In genomic region chr6:21438237-21438985, GRCh38 we compare ENCODE assay signal across 8 cellular contexts.
DNase-seq lines count a peak whose midpoint lies in the region; ATAC-seq and TF ChIP-seq lines count a peak whose summit lies in the region.

No MANE protein-coding gene starts in this region.

- H3K14ac ChIP-seq in trophoblast cell (ENCODE audit: low read length) = no peak overlapping the region

- no peak overlapping the region for H3K23ac ChIP-seq in trophoblast cell (ENCODE audit: low read length)

- H4K20me1 ChIP-seq in KMS-11 (ENCODE audit: insufficient read depth) = no peaks in the 10 kb centered on the region

- H4K91ac ChIP-seq in trophoblast cell (ENCODE audit: low read depth, low read length) = no peak overlapping the region

- H3K27ac ChIP-seq in KMS-11 = peak overlapping the region; percentile 62
- H3K27ac ChIP-seq in trophoblast cell (ENCODE audit: low read depth, low read length) = no peak overlapping the region

- H3K36me3 Mint-ChIP-seq in activated naive CD8-positive, alpha-beta T cell treated with anti-CD3 and anti-CD28 coated beads, Interleukin-2, amount 50 U/mL, for 24 hours (ENCODE audit: low read depth) = no peaks in the 10 kb centered on the region
- H3K36me3 Mint-ChIP-seq in mesothelial cell of epicardium = no peaks in the 10 kb centered on the region

- no peak overlapping the region for H3K4me3 ChIP-seq in KMS-11 (IDR thresholded peaks at IDR 0.05; ENCODE audit: insufficient read depth, low read depth, low read length)
- H3K4me3 ChIP-seq in trophoblast cell (ENCODE audit: low read depth, low read length) = no peak overlapping the region

- H3K4me3 Mint-ChIP-seq in activated naive CD8-positive, alpha-beta T cell treated with anti-CD3 and anti-CD28 coated beads, Interleukin-2, amount 50 U/mL, for 24 hours = peak overlapping the region; percentile 66
- H3K4me3 Mint-ChIP-seq in mesothelial cell of epicardium = no peak overlapping the region

- H3K4me1 Mint-ChIP-seq in activated naive CD8-positive, alpha-beta T cell treated with anti-CD3 and anti-CD28 coated beads, Interleukin-2, amount 50 U/mL, for 24 hours = peaks cover 32% of the 10 kb centered on the region
- H3K4me1 Mint-ChIP-seq in mesothelial cell of epicardium = peaks cover 9% of the 10 kb centered on the region

- H3K27ac Mint-ChIP-seq in activated naive CD8-positive, alpha-beta T cell treated with anti-CD3 and anti-CD28 coated beads, Interleukin-2, amount 50 U/mL, for 24 hours = peak overlapping the region; percentile 81
- H3K27ac Mint-ChIP-seq in mesothelial cell of epicardium = no peak overlapping the region

- peaks cover 2% of the 10 kb centered on the region for H3K79me1 ChIP-seq in trophoblast cell (ENCODE audit: low read length)

- H3K9ac ChIP-seq in KMS-11 = peak overlapping the region; percentile 25; the same call in 1 of the 2 replicates
- no peak overlapping the region for H3K9ac ChIP-seq in trophoblast cell (ENCODE audit: low read length)

- H3K4me2 ChIP-seq in KMS-11 (peak overlapping the region; percentile 79), trophoblast cell (ENCODE audit: low read length) (no peak overlapping the region)

- peaks cover 10% of the 10 kb centered on the region for H3K27me3 Mint-ChIP-seq in activated naive CD8-positive, alpha-beta T cell treated with anti-CD3 and anti-CD28 coated beads, Interleukin-2, amount 50 U/mL, for 24 hours
- no peaks in the 10 kb centered on the region for H3K27me3 Mint-ChIP-seq in mesothelial cell of epicardium (ENCODE audit: low read depth)

- H3K79me2 ChIP-seq in KMS-11 (ENCODE audit: insufficient read depth, low read depth) (no peaks in the 10 kb centered on the region), trophoblast cell (ENCODE audit: control insufficient read depth, insufficient read depth, low read length, poor library complexity) (no peaks in the 10 kb centered on the region)

- H3K4ac ChIP-seq in trophoblast cell (ENCODE audit: low read depth, low read length) = no peak overlapping the region

- in situ Hi-C loops in GM13976 (cut with MboI; ENCODE audit: low sequenced_read_pairs, unreplicated experiment) = no loop called here

- no peaks in the 10 kb centered on the region for H3K9me3 Mint-ChIP-seq in activated naive CD8-positive, alpha-beta T cell treated with anti-CD3 and anti-CD28 coated beads, Interleukin-2, amount 50 U/mL, for 24 hours
- H3K9me3 Mint-ChIP-seq in mesothelial cell of epicardium = no peaks in the 10 kb centered on the region

- no peak for TF ChIP-seq CTCF in GM13976 (IDR thresholded peaks at IDR 0.05; ENCODE audit: borderline replicate concordance, control extremely low read depth, extremely low read depth, insufficient read depth, missing control alignments)
- TF ChIP-seq CTCF in KMS-11 (conservative IDR thresholded peaks at IDR 0.05; ENCODE audit: low read depth, low read length) = no peak
- no peak for TF ChIP-seq CTCF in mesothelial cell of epicardium (IDR thresholded peaks at IDR 0.05; ENCODE audit: unreplicated experiment)

- H2AK5ac ChIP-seq in trophoblast cell (ENCODE audit: low read length) = no peak overlapping the region

- H2BK120ac ChIP-seq in trophoblast cell (ENCODE audit: insufficient read depth, low read length, poor library complexity) = no peak overlapping the region

- no peaks in the 10 kb centered on the region for H3K9me3 ChIP-seq in trophoblast cell (ENCODE audit: insufficient read depth, low read depth, low read length)

- H2AFZ ChIP-seq in KMS-11 (ENCODE audit: low read depth) = peak overlapping the region; percentile 58; the same call in 1 of the 2 replicates
- H2AFZ ChIP-seq in trophoblast cell (ENCODE audit: insufficient read depth, low read length, poor library complexity) = no peak overlapping the region

- H3K4me1 ChIP-seq in KMS-11 (ENCODE audit: low read depth, poor library complexity, severe bottlenecking) (peaks cover 23% of the 10 kb centered on the region), trophoblast cell (ENCODE audit: control insufficient read depth in 1 of 2, insufficient read depth in 2 of 2, low read length in 2 of 2) (peaks cover 0 to 3% of the 10 kb centered on the region in 2 experiments)

- no peak overlapping the region for H4K8ac ChIP-seq in trophoblast cell (ENCODE audit: low read depth, low read length)

- H3K36me3 ChIP-seq in KMS-11 (ENCODE audit: insufficient read depth) = no peaks in the 10 kb centered on the region
- H3K36me3 ChIP-seq in trophoblast cell (ENCODE audit: control insufficient read depth in 1 of 2, insufficient read depth in 2 of 2, low read length in 2 of 2) = no peaks in the 10 kb centered on the region

- peak; percentile 97 for ATAC-seq in GM21529 (IDR thresholded peaks at IDR 0.05; ENCODE audit: unreplicated experiment)
- peak; percentile 98 for ATAC-seq in activated naive CD8-positive, alpha-beta T cell treated with anti-CD3 and anti-CD28 coated beads, Interleukin-2, amount 50 U/mL, for 24 hours

- no peak overlapping the region for H2BK12ac ChIP-seq in trophoblast cell (ENCODE audit: low read length)

- no CpG with 5 or more reads among the region's 10 CpGs for WGBS in trophoblast cell (ENCODE audit: extremely low coverage, insufficient coverage, insufficient read length)

- DNase-seq in GM13976 (ENCODE audit: low spot score) = peak; percentile 82
- peak; percentile 36 for DNase-seq in activated naive CD8-positive, alpha-beta T cell treated with anti-CD3 and anti-CD28 coated beads, Interleukin-2, amount 50 U/mL, for 24 hours
- DNase-seq in HuH-7 (ENCODE audit: low spot score) = no peak
- DNase-seq in mesothelial cell of epicardium (ENCODE audit: low spot score in 2 of 2, unreplicated experiment in 2 of 2) = no peak
- no peak for DNase-seq in DMS153 (lab: John Stamatoyannopoulos, UW)
- no peak for DNase-seq in trophoblast cell

- H3K27me3 ChIP-seq in KMS-11 (ENCODE audit: insufficient read depth, low read depth) (peaks cover 5% of the 10 kb centered on the region; the same call in 1 of the 2 replicates), trophoblast cell (ENCODE audit: insufficient read depth, low read length) (no peaks in the 10 kb centered on the region)

- no peak overlapping the region for H4K12ac ChIP-seq in trophoblast cell (ENCODE audit: low read depth, low read length)

- H3K18ac ChIP-seq in trophoblast cell (ENCODE audit: low read length) = no peak overlapping the region

- no peak overlapping the region for H2BK5ac ChIP-seq in trophoblast cell (ENCODE audit: low read depth, low read length, poor library complexity)

Comparison
In these comparisons a context has a peak if more than half of its experiments do, and no peak if none do; other contexts are left out.
1. DNase-seq: peak in GM13976 (single experiment) and activated naive CD8-positive, alpha-beta T cell treated with anti-CD3 and anti-CD28 coated beads, Interleukin-2, amount 50 U/mL, for 24 hours (single experiment); none in HuH-7 (single experiment), mesothelial cell of epicardium (0 of 2), DMS153 (single experiment) and trophoblast cell (0 of 2).